Comparison of ENCODE assay signal across 9 cellular contexts in genomic region chr5:38780950-38781349, GRCh38.
DNase-seq lines count a peak whose midpoint lies in the region; ATAC-seq, FAIRE-seq and TF ChIP-seq lines count a peak whose summit lies in the region.
"Had no signal": no experiment of that assay in that cellular context is flagged by ENCODE, and none has a peak within 500 bp of the region (broad histone marks: within the 10 kb centered on the region; RNA-seq: fewer than 3 reads in every experiment).

No MANE protein-coding gene starts in this region.

- H3K4me3 Mint-ChIP-seq in activated naive CD8-positive, alpha-beta T cell treated with anti-CD3 and anti-CD28 coated beads, Interleukin-2, amount 50 U/mL, for 24 hours = no peak overlapping the region
- H3K4me3 Mint-ChIP-seq: IgD-negative memory B cell had no signal

- no peaks in the 10 kb centered on the region for H3K4me1 Mint-ChIP-seq in activated naive CD8-positive, alpha-beta T cell treated with anti-CD3 and anti-CD28 coated beads, Interleukin-2, amount 50 U/mL, for 24 hours
- H3K4me1 Mint-ChIP-seq: IgD-negative memory B cell had no signal

- no peak for ATAC-seq in HG03354 (IDR thresholded peaks at IDR 0.05; ENCODE audit: poor library complexity, severe bottlenecking, unreplicated experiment)
- ATAC-seq in activated naive CD8-positive, alpha-beta T cell treated with anti-CD3 and anti-CD28 coated beads, Interleukin-2, amount 50 U/mL, for 24 hours = no peak

- H3K27ac Mint-ChIP-seq in activated naive CD8-positive, alpha-beta T cell treated with anti-CD3 and anti-CD28 coated beads, Interleukin-2, amount 50 U/mL, for 24 hours = no peak overlapping the region
- H3K27ac Mint-ChIP-seq: IgD-negative memory B cell had no signal

- no peak for TF ChIP-seq POLR2A in H54 (IDR thresholded peaks at IDR 0.05; ENCODE audit: low read depth, low read length)

- FAIRE-seq in H54 (lab: Jason Lieb, UNC) = peak; percentile 87

- no peak overlapping the region for H3K4me3 ChIP-seq in retinal pigment epithelial cell (ENCODE audit: low read length)

- peak; percentile 37 for TF ChIP-seq CTCF in retinal pigment epithelial cell (conservative IDR thresholded peaks at IDR 0.05; ENCODE audit: low read depth, low read length)

- no peaks in the 10 kb centered on the region for H3K36me3 Mint-ChIP-seq in activated naive CD8-positive, alpha-beta T cell treated with anti-CD3 and anti-CD28 coated beads, Interleukin-2, amount 50 U/mL, for 24 hours (ENCODE audit: low read depth)
- H3K36me3 Mint-ChIP-seq: IgD-negative memory B cell had no signal

- no peak for DNase-seq in H54 (ENCODE audit: insufficient read length, low spot score)
- DNase-seq in SHP77 (lab: John Stamatoyannopoulos, UW) = peak; percentile 23 to 63
- peak; percentile 6 for DNase-seq in foreskin melanocyte
- DNase-seq in retinal pigment epithelial cell (ENCODE audit: low read depth) = peak; percentile 51
- no peak for DNase-seq in 8988T
- DNase-seq in activated naive CD8-positive, alpha-beta T cell treated with anti-CD3 and anti-CD28 coated beads, Interleukin-2, amount 50 U/mL, for 24 hours = no peak
- DNase-seq in NCI-H774 (lab: John Stamatoyannopoulos, UW) = no peak

- peaks cover 8% of the 10 kb centered on the region for H3K27me3 Mint-ChIP-seq in activated naive CD8-positive, alpha-beta T cell treated with anti-CD3 and anti-CD28 coated beads, Interleukin-2, amount 50 U/mL, for 24 hours

- peaks cover 4% of the 10 kb centered on the region for H3K9me3 Mint-ChIP-seq in activated naive CD8-positive, alpha-beta T cell treated with anti-CD3 and anti-CD28 coated beads, Interleukin-2, amount 50 U/mL, for 24 hours

Comparison
In these comparisons a context has a peak if more than half of its experiments do, and no peak if none do; other contexts are left out.
1. DNase-seq: peak in SHP77 (2 of 2), foreskin melanocyte (single experiment) and retinal pigment epithelial cell (single experiment); none in H54 (single experiment), 8988T (single experiment), activated naive CD8-positive, alpha-beta T cell treated with anti-CD3 and anti-CD28 coated beads, Interleukin-2, amount 50 U/mL, for 24 hours (single experiment) and NCI-H774 (single experiment).